ENCODE assay signal across 9 cellular contexts in the genomic region with DNA sequence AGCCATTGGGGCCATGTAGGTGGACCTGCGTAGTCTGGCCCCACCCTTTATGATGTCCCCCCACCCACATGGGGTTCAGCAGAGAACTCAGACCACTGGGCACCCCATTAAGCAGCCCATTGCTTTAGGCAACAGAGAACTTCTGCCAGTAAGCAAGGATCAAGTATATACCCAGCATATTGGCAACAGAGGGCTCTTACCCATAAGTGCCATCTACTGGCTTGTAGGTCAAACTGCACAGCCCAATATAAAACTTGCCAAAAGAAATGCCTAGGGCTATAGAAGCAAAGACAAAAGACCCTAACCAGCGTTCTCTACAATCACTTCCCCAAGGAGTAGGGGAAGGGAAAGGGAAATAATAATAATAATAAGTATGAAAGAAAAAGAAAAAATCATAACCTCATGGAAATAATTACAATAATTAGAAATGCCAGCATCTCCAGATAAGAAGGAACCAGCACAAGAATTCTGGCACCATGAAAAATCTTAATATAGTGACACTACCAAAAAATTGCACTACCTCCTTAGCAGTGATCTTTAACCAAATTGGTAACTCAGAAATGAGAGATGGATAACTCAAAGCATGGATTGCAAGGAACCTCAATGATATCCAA.
DNase-seq lines count a peak whose midpoint lies in the region; ATAC-seq and TF ChIP-seq lines count a peak whose summit lies in the region.
"Had no signal": no experiment of that assay in that cellular context is flagged by ENCODE, and none has a peak within 500 bp of the region (broad histone marks: within the 10 kb centered on the region; RNA-seq: fewer than 3 reads in every experiment).

No MANE protein-coding gene starts in this region.

- H3K4me1 ChIP-seq in cardiac muscle cell (ENCODE audit: low read depth), result no peaks in the 10 kb centered on the region
- H3K4me1 ChIP-seq in Karpas-422 (ENCODE audit: low read length), result no peaks in the 10 kb centered on the region

- H3K36me3 Mint-ChIP-seq in endothelial cell (ENCODE audit: low read depth, unreplicated experiment), result no peaks in the 10 kb centered on the region
- H3K36me3 Mint-ChIP-seq in type B pancreatic cell, result no peaks in the 10 kb centered on the region

- DNase-seq in cardiac muscle cell (ENCODE audit: low read depth in 1 of 2, low spot score in 1 of 2), result peak; percentile 36 to 65
- DNase-seq in left cardiac atrium, result no peak
- peak; percentile 56 for DNase-seq in Karpas-422
- no peak for DNase-seq in endothelial cell (ENCODE audit: low spot score)
- no peak for DNase-seq in type B pancreatic cell (ENCODE audit: extremely low spot score, unreplicated experiment)
- no peak for DNase-seq in activated CD4-positive, alpha-beta T cell treated with anti-CD3 and anti-CD28 coated beads for 4 hours
- DNase-seq in C1 segment of cervical spinal cord (lab: John Stamatoyannopoulos, UW), result no peak
- DNase-seq in AG08395 (ENCODE audit: low spot score), result no peak
- DNase-seq: activated CD4-positive, alpha-beta memory T cell treated with anti-CD3 and anti-CD28 coated beads, Interleukin-2, amount 10 ng/mL, durations not matched to agents 7 days and 5 days had no signal

- H3K79me2 ChIP-seq in Karpas-422 (ENCODE audit: low read length), result no peaks in the 10 kb centered on the region

- peaks cover 3% of the 10 kb centered on the region for H3K27me3 Mint-ChIP-seq in endothelial cell (ENCODE audit: unreplicated experiment)
- H3K27me3 Mint-ChIP-seq in type B pancreatic cell, result no peaks in the 10 kb centered on the region
- H3K27me3 Mint-ChIP-seq: activated CD4-positive, alpha-beta memory T cell treated with anti-CD3 and anti-CD28 coated beads, Interleukin-2, amount 10 ng/mL, durations not matched to agents 7 days and 5 days had no signal

- H3K27ac ChIP-seq in cardiac muscle cell (no peak overlapping the region), Karpas-422 (ENCODE audit: low read length) (no peak overlapping the region)

- intact Hi-C loops in left cardiac atrium (cut with DNase I), result no loop called here

- H3K4me1 Mint-ChIP-seq in endothelial cell (ENCODE audit: unreplicated experiment) (no peaks in the 10 kb centered on the region), type B pancreatic cell (ENCODE audit: unreplicated experiment) (no peaks in the 10 kb centered on the region)
- H3K4me1 Mint-ChIP-seq: activated CD4-positive, alpha-beta memory T cell treated with anti-CD3 and anti-CD28 coated beads, Interleukin-2, amount 10 ng/mL, durations not matched to agents 7 days and 5 days had no signal

- H3K27ac Mint-ChIP-seq in endothelial cell (ENCODE audit: unreplicated experiment) (no peak overlapping the region), type B pancreatic cell (no peak overlapping the region)
- H3K27ac Mint-ChIP-seq: activated CD4-positive, alpha-beta memory T cell treated with anti-CD3 and anti-CD28 coated beads, Interleukin-2, amount 10 ng/mL, durations not matched to agents 7 days and 5 days had no signal

- H4K20me1 ChIP-seq in Karpas-422 (ENCODE audit: insufficient read depth, low read depth, low read length), result no peaks in the 10 kb centered on the region

- H3K4me3 ChIP-seq in cardiac muscle cell (no peak overlapping the region), Karpas-422 (ENCODE audit: low read length) (no peak overlapping the region)

- H3K9ac ChIP-seq in Karpas-422 (ENCODE audit: low read length), result no peak overlapping the region

- H3K36me3 ChIP-seq in cardiac muscle cell, result no peaks in the 10 kb centered on the region
- no peaks in the 10 kb centered on the region for H3K36me3 ChIP-seq in Karpas-422 (ENCODE audit: insufficient read depth, low read length)

- H3K9me3 Mint-ChIP-seq in endothelial cell (ENCODE audit: unreplicated experiment) (no peaks in the 10 kb centered on the region), type B pancreatic cell (no peaks in the 10 kb centered on the region)

- no peaks in the 10 kb centered on the region for H3K9me2 ChIP-seq in Karpas-422 (replicated peaks; ENCODE audit: insufficient read depth, low read length)

- ATAC-seq in left cardiac atrium, result no peak

- H2AFZ ChIP-seq in Karpas-422 (ENCODE audit: low read length), result no peak overlapping the region

- H3K9me3 ChIP-seq in cardiac muscle cell (ENCODE audit: low read depth) (no peaks in the 10 kb centered on the region), Karpas-422 (ENCODE audit: low read length) (peaks cover 30% of the 10 kb centered on the region)

- TF ChIP-seq CTCF in cardiac muscle cell (IDR thresholded peaks at IDR 0.05; ENCODE audit: low read depth, low read length) (peak; percentile 73), endothelial cell (IDR thresholded peaks at IDR 0.05; ENCODE audit: unreplicated experiment) (peak; percentile 55), type B pancreatic cell (conservative IDR thresholded peaks at IDR 0.05) (peak; percentile 64)

- H3K27me3 ChIP-seq in cardiac muscle cell, result no peaks in the 10 kb centered on the region
- H3K27me3 ChIP-seq in Karpas-422 (ENCODE audit: low read length), result no peaks in the 10 kb centered on the region

- no peak overlapping the region for H3K4me2 ChIP-seq in Karpas-422 (ENCODE audit: low read depth, low read length, poor library complexity, severe bottlenecking)

- H3K4me3 Mint-ChIP-seq in endothelial cell (ENCODE audit: unreplicated experiment) (no peak overlapping the region), type B pancreatic cell (no peak overlapping the region)
- H3K4me3 Mint-ChIP-seq: activated CD4-positive, alpha-beta memory T cell treated with anti-CD3 and anti-CD28 coated beads, Interleukin-2, amount 10 ng/mL, durations not matched to agents 7 days and 5 days had no signal

Comparison
In these comparisons a context has a peak if more than half of its experiments do, and no peak if none do; other contexts are left out.
1. DNase-seq: peak in cardiac muscle cell (2 of 2) and Karpas-422 (single experiment); none in left cardiac atrium (single experiment), endothelial cell (single experiment), type B pancreatic cell (single experiment), activated CD4-positive, alpha-beta T cell treated with anti-CD3 and anti-CD28 coated beads for 4 hours (0 of 2), C1 segment of cervical spinal cord (0 of 14) and AG08395 (single experiment).
2. Peak in every context shown above with its lines, with median percentiles within 50 percentile points of each other: CTCF ChIP-seq.